9 cellular contexts compared by ENCODE assay signal in genomic region chr4:37758226-37758625, GRCh38.
DNase-seq lines count a peak whose midpoint lies in the region; ATAC-seq and TF ChIP-seq lines count a peak whose summit lies in the region.
"Had no signal": no experiment of that assay in that cellular context is flagged by ENCODE, and none has a peak within 500 bp of the region (broad histone marks: within the 10 kb centered on the region; RNA-seq: fewer than 3 reads in every experiment).

No MANE protein-coding gene starts in this region.

- H3K4me3 ChIP-seq in brain microvascular endothelial cell (ENCODE audit: low read depth, low read length) (no peak overlapping the region), left lung (no peak overlapping the region), upper lobe of left lung (no peak overlapping the region)

- peaks cover 20 to 68% of the 10 kb centered on the region in 2 donors for H3K4me1 ChIP-seq in left lung
- H3K4me1 ChIP-seq in upper lobe of left lung: peaks cover 10 to 37% (median 27%) of the 10 kb centered on the region in 4 donors

- in situ Hi-C loops in brain microvascular endothelial cell (cut with HindIII; ENCODE audit: low pct_ligation_motif_present, low sequenced_read_pairs): no loop called here

- ATAC-seq in left lung (peak; percentile 76), upper lobe of left lung (ENCODE audit: low FRiP score in 2 of 2) (peak; percentile 81 to 85)

- H3K27me3 ChIP-seq in brain microvascular endothelial cell (replicated peaks) (no peaks in the 10 kb centered on the region), left lung (no peaks in the 10 kb centered on the region), upper lobe of left lung (no peaks in the 10 kb centered on the region)

- peak; percentile 15 for DNase-seq in activated naive CD4-positive, alpha-beta T cell treated with anti-CD3 and anti-CD28 coated beads for 36 hours
- DNase-seq in activated naive CD4-positive, alpha-beta T cell treated with Interleukin-2 at 50 U/mL for 16 hours: no peak
- DNase-seq in brain microvascular endothelial cell (peak; percentile 77), left lung (peak in 1 of 2 donors; percentile 39), upper lobe of left lung (peak in 1 of 2 donors; percentile 66), RKO (ENCODE audit: low spot score) (no peak), NCI-H1436 treated with DMSO at 0.1 percent for 48 hours (lab: John Stamatoyannopoulos, UW) (no peak), NCI-H1930 (lab: John Stamatoyannopoulos, UW) (no peak)
- DNase-seq: NCI-H2029 treated with DMSO at 0.1 percent for 48 hours had no signal

- H3K36me3 ChIP-seq in brain microvascular endothelial cell (replicated peaks) (no peaks in the 10 kb centered on the region), left lung (no peaks in the 10 kb centered on the region), upper lobe of left lung (no peaks in the 10 kb centered on the region)

- no peak for TF ChIP-seq POLR2A in upper lobe of left lung (IDR thresholded peaks at IDR 0.05)

- WGBS in upper lobe of left lung, 2 donors: 29 to 68% methylated on average over 1 of the region's 1 CpG

- TF ChIP-seq CTCF in brain microvascular endothelial cell (IDR thresholded peaks at IDR 0.05; ENCODE audit: low read depth, low read length, missing control alignments): no peak
- no peak for TF ChIP-seq CTCF in left lung (IDR thresholded peaks at IDR 0.05)
- no peak for TF ChIP-seq CTCF in upper lobe of left lung (IDR thresholded peaks at IDR 0.05)

- intact Hi-C loops in activated naive CD4-positive, alpha-beta T cell treated with anti-CD3 and anti-CD28 coated beads for 36 hours (cut with micrococcal nuclease): loop anchor here (2.0 kb wide), 1 partner anchor 69 kb away; the partner anchor contains the start of gene PGM2
- intact Hi-C loops in left lung (cut with DNase I): no loop called here

- H3K9me3 ChIP-seq in left lung (no peaks in the 10 kb centered on the region), upper lobe of left lung (no peaks in the 10 kb centered on the region)

- TF ChIP-seq EP300 in upper lobe of left lung (IDR thresholded peaks at IDR 0.05): peak in 2 of 4 donors; percentile 71 to 83

- H3K4me3 Mint-ChIP-seq in activated naive CD4-positive, alpha-beta T cell treated with anti-CD3 and anti-CD28 coated beads for 36 hours: no peak overlapping the region

- CTCF ChIA-PET in activated naive CD4-positive, alpha-beta T cell treated with anti-CD3 and anti-CD28 coated beads for 36 hours (lab: Charles Lee): no interaction called here

- H3K27ac ChIP-seq in brain microvascular endothelial cell (no peak overlapping the region), left lung (peak overlapping the region; percentile 72 to 91), upper lobe of left lung (peak overlapping the region; percentile 62 to 82 (median 72))

- peaks cover 26% of the 10 kb centered on the region for H3K4me1 Mint-ChIP-seq in activated naive CD4-positive, alpha-beta T cell treated with anti-CD3 and anti-CD28 coated beads for 36 hours (ENCODE audit: low read depth)

- no peaks in the 10 kb centered on the region for H3K27me3 Mint-ChIP-seq in activated naive CD4-positive, alpha-beta T cell treated with anti-CD3 and anti-CD28 coated beads for 36 hours (ENCODE audit: low read depth)

- no peaks in the 10 kb centered on the region for H3K9me3 Mint-ChIP-seq in activated naive CD4-positive, alpha-beta T cell treated with anti-CD3 and anti-CD28 coated beads for 36 hours

- H3K36me3 Mint-ChIP-seq in activated naive CD4-positive, alpha-beta T cell treated with anti-CD3 and anti-CD28 coated beads for 36 hours (ENCODE audit: low read depth): no peaks in the 10 kb centered on the region

- no peak overlapping the region for H3K27ac Mint-ChIP-seq in activated naive CD4-positive, alpha-beta T cell treated with anti-CD3 and anti-CD28 coated beads for 36 hours

Comparison
In these comparisons a context has a peak if more than half of its experiments do, and no peak if none do; other contexts are left out.
1. DNase-seq: peak in activated naive CD4-positive, alpha-beta T cell treated with anti-CD3 and anti-CD28 coated beads for 36 hours (single experiment) and brain microvascular endothelial cell (single experiment); none in activated naive CD4-positive, alpha-beta T cell treated with Interleukin-2 at 50 U/mL for 16 hours (single experiment), RKO (single experiment), NCI-H1436 treated with DMSO at 0.1 percent for 48 hours (single experiment) and NCI-H1930 (0 of 2).